8 cellular contexts compared by ENCODE assay signal in genomic region chr1:108962681-108963051, GRCh38. TPM values are rescaled to one million over a fixed set of nuclear protein-coding genes. Genes with fewer than 3 reads are reported as not detected.
DNase-seq lines count a peak whose midpoint lies in the region; ATAC-seq and TF ChIP-seq lines count a peak whose summit lies in the region.

No MANE protein-coding gene starts in this region.

- peaks cover 23% of the 10 kb centered on the region for H3K36me3 Mint-ChIP-seq in Calu3 (ENCODE audit: insufficient read depth, unreplicated experiment)
- H3K36me3 Mint-ChIP-seq in IgD-negative memory B cell, result peaks cover 5% of the 10 kb centered on the region
- peaks cover 27% of the 10 kb centered on the region for H3K36me3 Mint-ChIP-seq in activated T-cell treated with anti-CD3 and anti-CD28 coated beads, Interleukin-2, amount 50 U/mL, for 24 hours (ENCODE audit: low read depth)
- no peaks in the 10 kb centered on the region for H3K36me3 Mint-ChIP-seq in glutamatergic neuron (ENCODE audit: unreplicated experiment)

- BruUV-seq in Calu3 (replicated peaks; lab: Mats Ljungman, UMichigan), result TSS peak; percentile 38

- H3K27ac Mint-ChIP-seq in Calu3 (ENCODE audit: unreplicated experiment) (peak overlapping the region; percentile 92), IgD-negative memory B cell (peak overlapping the region; percentile 93 to 99 (median 97)), glutamatergic neuron (ENCODE audit: unreplicated experiment) (peak overlapping the region; percentile 73)
- peak overlapping the region; percentile 93 for H3K27ac Mint-ChIP-seq in activated T-cell treated with anti-CD3 and anti-CD28 coated beads, Interleukin-2, amount 50 U/mL, for 24 hours

- H3K4me3 Mint-ChIP-seq in Calu3 (ENCODE audit: low read depth, unreplicated experiment), result peak overlapping the region; percentile 77
- H3K4me3 Mint-ChIP-seq in IgD-negative memory B cell, result peak overlapping the region; percentile 87 to 98 (median 96)
- peak overlapping the region; percentile 85 for H3K4me3 Mint-ChIP-seq in activated T-cell treated with anti-CD3 and anti-CD28 coated beads, Interleukin-2, amount 50 U/mL, for 24 hours
- peak overlapping the region; percentile 80 for H3K4me3 Mint-ChIP-seq in glutamatergic neuron (ENCODE audit: unreplicated experiment)

- H3K4me3 ChIP-seq in gastrocnemius medialis, result peak overlapping the region; percentile 65 to 85 (median 69)

- DNase-seq in Calu3 (peak; percentile 31), glutamatergic neuron (peak; percentile 18), gastrocnemius medialis (peak in 1 of 2 donors; percentile 21), CD1c-positive myeloid dendritic cell (ENCODE audit: extremely low spot score) (no peak), HuH-7.5 (ENCODE audit: low spot score) (no peak), NCI-H128 (lab: John Stamatoyannopoulos, UW; ENCODE audit: unreplicated experiment) (no peak)
- peak; percentile 47 for DNase-seq in activated T-cell treated with anti-CD3 and anti-CD28 coated beads, Interleukin-2, amount 50 U/mL, for 24 hours

- H3K27me3 ChIP-seq in gastrocnemius medialis, result no peaks in the 10 kb centered on the region

- no peaks in the 10 kb centered on the region for H3K27me3 Mint-ChIP-seq in Calu3 (ENCODE audit: unreplicated experiment)
- no peaks in the 10 kb centered on the region for H3K27me3 Mint-ChIP-seq in IgD-negative memory B cell
- H3K27me3 Mint-ChIP-seq in activated T-cell treated with anti-CD3 and anti-CD28 coated beads, Interleukin-2, amount 50 U/mL, for 24 hours, result no peaks in the 10 kb centered on the region
- H3K27me3 Mint-ChIP-seq in glutamatergic neuron (ENCODE audit: unreplicated experiment), result peaks cover 4% of the 10 kb centered on the region

- peaks cover 11 to 13% of the 10 kb centered on the region in 2 donors for H3K4me1 ChIP-seq in gastrocnemius medialis

- H3K9me3 ChIP-seq in gastrocnemius medialis, result no peaks in the 10 kb centered on the region

- no peaks in the 10 kb centered on the region for H3K36me3 ChIP-seq in gastrocnemius medialis

- TF ChIP-seq CTCF in Calu3 (IDR thresholded peaks at IDR 0.05; ENCODE audit: unreplicated experiment), result no peak
- no peak for TF ChIP-seq CTCF in glutamatergic neuron (IDR thresholded peaks at IDR 0.05; ENCODE audit: partially characterized antibody, unreplicated experiment)
- TF ChIP-seq CTCF in gastrocnemius medialis (IDR thresholded peaks at IDR 0.05 in 4 of 5, conservative IDR thresholded peaks at IDR 0.05 in 1 of 5), result no peak

- CTCF ChIA-PET in Calu3 (lab: Charles Lee), result no interaction called here

- H3K27ac ChIP-seq in gastrocnemius medialis, result peak overlapping the region; percentile 88 to 96 (median 91)

- no peak for ATAC-seq in gastrocnemius medialis

- no peak for TF ChIP-seq POLR2A in gastrocnemius medialis (IDR thresholded peaks at IDR 0.05)

- H3K4me1 Mint-ChIP-seq in Calu3 (ENCODE audit: low read depth, unreplicated experiment), result peaks cover 17% of the 10 kb centered on the region
- peaks cover 12 to 36% (median 31%) of the 10 kb centered on the region in 3 donors for H3K4me1 Mint-ChIP-seq in IgD-negative memory B cell
- peaks cover 40% of the 10 kb centered on the region for H3K4me1 Mint-ChIP-seq in activated T-cell treated with anti-CD3 and anti-CD28 coated beads, Interleukin-2, amount 50 U/mL, for 24 hours (ENCODE audit: low read depth)
- peaks cover 2% of the 10 kb centered on the region for H3K4me1 Mint-ChIP-seq in glutamatergic neuron (ENCODE audit: low read depth, unreplicated experiment)

- in situ Hi-C loops in gastrocnemius medialis (cut with MboI; ENCODE audit: low sequenced_read_pairs in 4 of 4), result loop anchor here in 2 of 4 donors (10.0 kb wide), 2 partner anchors 132 to 152 kb away; partner anchors contain the start of genes ELAPOR1 (in 1 of the 2) and TMEM167B (in 1 of the 2)

- intact Hi-C loops in Calu3 (cut with micrococcal nuclease; ENCODE audit: unreplicated experiment), result no loop called here
- intact Hi-C loops in gastrocnemius medialis (cut with DNase I; ENCODE audit: low total_unique reads), result loop anchor here (1.0 to 5.0 kb wide), 3 partner anchors 80 to 270 kb away; partner anchors contain the start of genes ELAPOR1, PRPF38B and WDR47

- H3K9me3 Mint-ChIP-seq in Calu3 (ENCODE audit: low read depth, unreplicated experiment) (no peaks in the 10 kb centered on the region), IgD-negative memory B cell (no peaks in the 10 kb centered on the region), glutamatergic neuron (ENCODE audit: unreplicated experiment) (peaks cover 2% of the 10 kb centered on the region)
- no peaks in the 10 kb centered on the region for H3K9me3 Mint-ChIP-seq in activated T-cell treated with anti-CD3 and anti-CD28 coated beads, Interleukin-2, amount 50 U/mL, for 24 hours

RNA-seq across cellular contexts. Expression of gene CLCC1, which starts 0.6 kb away (rescaled TPM):
- total RNA-seq in Calu3 (2022) (29.5 and 30.4 TPM in 2 replicates), glutamatergic neuron (ENCODE audit: unreplicated experiment) (26.4 TPM), gastrocnemius medialis (10 to 100 TPM; 24.1 to 32.4 (median 28.5) TPM)
- polyA plus RNA-seq in IgD-negative memory B cell, result 10.9 TPM

Comparison
In these comparisons a context has a peak if more than half of its experiments do, and no peak if none do; other contexts are left out.
1. DNase-seq: peak in Calu3 (single experiment), activated T-cell treated with anti-CD3 and anti-CD28 coated beads, Interleukin-2, amount 50 U/mL, for 24 hours (single experiment) and glutamatergic neuron (single experiment); none in CD1c-positive myeloid dendritic cell (single experiment), HuH-7.5 (single experiment) and NCI-H128 (single experiment).
2. Peak in every context shown above with its lines, with median percentiles within 50 percentile points of each other: H3K27ac Mint-ChIP-seq and H3K4me3 Mint-ChIP-seq.